10 cellular contexts compared by ENCODE assay signal in genomic region chr12:64675795-64676194, GRCh38.
A peak's percentile ranks its signal among the peaks of the same experiment; 100 is the strongest.
DNase-seq lines count a peak whose midpoint lies in the region; ATAC-seq and TF ChIP-seq lines count a peak whose summit lies in the region.
"Had no signal": no experiment of that assay in that cellular context is flagged by ENCODE, and none has a peak within 500 bp of the region (broad histone marks: within the 10 kb centered on the region; RNA-seq: fewer than 3 reads in every experiment).

No MANE protein-coding gene starts in this region.

- CTCF ChIA-PET in activated CD8-positive, alpha-beta memory T cell treated with anti-CD3 and anti-CD28 coated beads, Interleukin-2, amount 10 ng/mL, durations not matched to agents 7 days and 5 days (lab: Charles Lee): interaction anchor here (7.8 kb wide), 1 partner anchor 8 kb away, joined by 53 read pairs; no protein-coding TSS in a partner anchor

- H3K4me1 Mint-ChIP-seq in activated CD8-positive, alpha-beta memory T cell treated with anti-CD3 and anti-CD28 coated beads, Interleukin-2, amount 10 ng/mL, durations not matched to agents 7 days and 5 days: peaks cover 92% of the 10 kb centered on the region
- peaks cover 91% of the 10 kb centered on the region for H3K4me1 Mint-ChIP-seq in activated naive CD8-positive, alpha-beta T cell (ENCODE audit: low read depth)

- ATAC-seq in activated CD8-positive, alpha-beta memory T cell treated with anti-CD3 and anti-CD28 coated beads, Interleukin-2, amount 10 ng/mL, durations not matched to agents 7 days and 5 days: no peak
- no peak for ATAC-seq in upper lobe of left lung (ENCODE audit: low FRiP score in 2 of 2)
- no peak for ATAC-seq in HG03342 (IDR thresholded peaks at IDR 0.05; ENCODE audit: unreplicated experiment)

- H3K36me3 Mint-ChIP-seq in activated CD8-positive, alpha-beta memory T cell treated with anti-CD3 and anti-CD28 coated beads, Interleukin-2, amount 10 ng/mL, durations not matched to agents 7 days and 5 days: peaks cover 8% of the 10 kb centered on the region
- H3K36me3 Mint-ChIP-seq in activated naive CD8-positive, alpha-beta T cell: no peaks in the 10 kb centered on the region

- TF ChIP-seq POLR2A in upper lobe of left lung (IDR thresholded peaks at IDR 0.05): no peak

- H3K4me3 ChIP-seq in left ventricle myocardium inferior: peak overlapping the region; percentile 12
- H3K4me3 ChIP-seq in upper lobe of left lung: no peak overlapping the region
- no peak overlapping the region for H3K4me3 ChIP-seq in WERI-Rb-1 (ENCODE audit: low read depth, low read length)
- H3K4me3 ChIP-seq: BLaER1 had no signal

- intact Hi-C loops in left ventricle myocardium inferior (cut with micrococcal nuclease): loop anchor here (10.0 kb wide), 1 partner anchor 61 kb away; the partner anchor contains the start of gene RASSF3

- no peaks in the 10 kb centered on the region for H3K27me3 Mint-ChIP-seq in activated CD8-positive, alpha-beta memory T cell treated with anti-CD3 and anti-CD28 coated beads, Interleukin-2, amount 10 ng/mL, durations not matched to agents 7 days and 5 days
- no peaks in the 10 kb centered on the region for H3K27me3 Mint-ChIP-seq in activated naive CD8-positive, alpha-beta T cell

- no peak for TF ChIP-seq EP300 in upper lobe of left lung (IDR thresholded peaks at IDR 0.05)

- H3K9me3 ChIP-seq in left ventricle myocardium inferior (replicated peaks) (no peaks in the 10 kb centered on the region), upper lobe of left lung (no peaks in the 10 kb centered on the region), WERI-Rb-1 (ENCODE audit: severe bottlenecking) (no peaks in the 10 kb centered on the region)
- H3K9me3 ChIP-seq: BLaER1 had no signal

- no peak overlapping the region for H3K4me3 Mint-ChIP-seq in activated CD8-positive, alpha-beta memory T cell treated with anti-CD3 and anti-CD28 coated beads, Interleukin-2, amount 10 ng/mL, durations not matched to agents 7 days and 5 days
- H3K4me3 Mint-ChIP-seq in activated naive CD8-positive, alpha-beta T cell: peak overlapping the region; percentile 52

- H3K27ac ChIP-seq in left ventricle myocardium inferior (replicated peaks): peak overlapping the region; percentile 74
- peak overlapping the region in 3 of 4 donors; percentile 36 to 82 (median 76) for H3K27ac ChIP-seq in upper lobe of left lung
- H3K27ac ChIP-seq in WERI-Rb-1: no peak overlapping the region
- H3K27ac ChIP-seq: BLaER1 had no signal

- no peaks in the 10 kb centered on the region for H3K9me3 Mint-ChIP-seq in activated CD8-positive, alpha-beta memory T cell treated with anti-CD3 and anti-CD28 coated beads, Interleukin-2, amount 10 ng/mL, durations not matched to agents 7 days and 5 days (ENCODE audit: low read depth)
- no peaks in the 10 kb centered on the region for H3K9me3 Mint-ChIP-seq in activated naive CD8-positive, alpha-beta T cell (ENCODE audit: low read depth)

- H3K36me3 ChIP-seq in left ventricle myocardium inferior (no peaks in the 10 kb centered on the region), upper lobe of left lung (no peaks in the 10 kb centered on the region), WERI-Rb-1 (no peaks in the 10 kb centered on the region)
- H3K36me3 ChIP-seq: BLaER1 had no signal

- no peak for DNase-seq in activated CD8-positive, alpha-beta memory T cell treated with anti-CD3 and anti-CD28 coated beads, Interleukin-2, amount 10 ng/mL, durations not matched to agents 7 days and 5 days
- DNase-seq in activated CD8-positive, alpha-beta memory T cell treated with anti-CD3 and anti-CD28 coated beads, Interleukin-2, amount 50 U/mL, for 48 hours: no peak
- peak; percentile 30 for DNase-seq in left ventricle myocardium inferior
- peak in 1 of 2 donors; percentile 42 for DNase-seq in upper lobe of left lung
- DNase-seq in WERI-Rb-1: no peak
- no peak for DNase-seq in NCI-H1417 treated with DMSO at 0.1 percent for 48 hours (lab: John Stamatoyannopoulos, UW)
- DNase-seq: head of caudate nucleus had no signal

- peak overlapping the region; percentile 55 for H3K27ac Mint-ChIP-seq in activated CD8-positive, alpha-beta memory T cell treated with anti-CD3 and anti-CD28 coated beads, Interleukin-2, amount 10 ng/mL, durations not matched to agents 7 days and 5 days
- H3K27ac Mint-ChIP-seq in activated naive CD8-positive, alpha-beta T cell: peak overlapping the region; percentile 92

- 53 to 56% methylated on average over 3 of the region's 3 CpGs for WGBS in upper lobe of left lung, 2 donors

- H3K4me1 ChIP-seq in left ventricle myocardium inferior (peaks cover 98% of the 10 kb centered on the region), upper lobe of left lung (peaks cover 77 to 95% (median 85%) of the 10 kb centered on the region in 4 donors)

- H3K27me3 ChIP-seq in left ventricle myocardium inferior (ENCODE audit: low read depth) (no peaks in the 10 kb centered on the region), upper lobe of left lung (no peaks in the 10 kb centered on the region), WERI-Rb-1 (ENCODE audit: insufficient read depth, low read depth, severe bottlenecking) (no peaks in the 10 kb centered on the region)
- H3K27me3 ChIP-seq: BLaER1 had no signal

- TF ChIP-seq CTCF in left ventricle myocardium inferior (IDR thresholded peaks at IDR 0.05; ENCODE audit: borderline replicate concordance): no peak
- no peak for TF ChIP-seq CTCF in upper lobe of left lung (IDR thresholded peaks at IDR 0.05)
- no peak for TF ChIP-seq CTCF in WERI-Rb-1 (IDR thresholded peaks at IDR 0.05; ENCODE audit: low read depth, low read length)
